Comparison of ENCODE assay signal across 17 cellular contexts in genomic region chr1:180265871-180266270, GRCh38. TPM values are rescaled to one million over a fixed set of nuclear protein-coding genes. Genes with fewer than 3 reads are reported as not detected.
DNase-seq lines count a peak whose midpoint lies in the region; ATAC-seq, FAIRE-seq and TF ChIP-seq lines count a peak whose summit lies in the region.
"Had no signal": no experiment of that assay in that cellular context is flagged by ENCODE, and none has a peak within 500 bp of the region (broad histone marks: within the 10 kb centered on the region; RNA-seq: fewer than 3 reads in every experiment).

No MANE protein-coding gene starts in this region.

- no peak for TF ChIP-seq EP300 in K562 (IDR thresholded peaks at IDR 0.05; ENCODE audit: low read length)

- no peak for ATAC-seq in activated CD8-positive, alpha-beta memory T cell treated with anti-CD3 and anti-CD28 coated beads, Interleukin-2, amount 10 ng/mL, durations not matched to agents 7 days and 5 days
- ATAC-seq in K562 (peak; percentile 6; the same call in 1 of the 3 replicates), HG03565 (IDR thresholded peaks at IDR 0.05; ENCODE audit: unreplicated experiment) (no peak), GM18519 (IDR thresholded peaks at IDR 0.05; ENCODE audit: low FRiP score, unreplicated experiment) (no peak)
- ATAC-seq: GM12878, HCT116 had no signal

- no peak overlapping the region for H3K4me3 Mint-ChIP-seq in activated CD8-positive, alpha-beta memory T cell treated with anti-CD3 and anti-CD28 coated beads, Interleukin-2, amount 10 ng/mL, durations not matched to agents 7 days and 5 days
- H3K4me3 Mint-ChIP-seq: CD4-positive, alpha-beta memory T cell had no signal

- no peak overlapping the region for H3K27ac ChIP-seq in K562 (ENCODE audit: extremely low read depth, low read depth, low read length)
- H3K27ac ChIP-seq: 22Rv1, C4-2B had no signal

- no peak overlapping the region for H2AFZ ChIP-seq in K562 (ENCODE audit: low read depth, low read length)

- no peak for TF ChIP-seq RAD21 in K562 (CRISPR knock-in tag; conservative IDR thresholded peaks at IDR 0.05 in 1 of 2, IDR thresholded peaks at IDR 0.05 in 1 of 2)

- no peaks in the 10 kb centered on the region for H3K79me2 ChIP-seq in K562 (ENCODE audit: control insufficient read depth, insufficient read depth, low read length)

- H3K4me3 ChIP-seq in K562, result no peak overlapping the region
- H3K4me3 ChIP-seq: GM12878 had no signal

- peaks cover 8% of the 10 kb centered on the region for H3K9me1 ChIP-seq in K562 (ENCODE audit: control insufficient read depth, insufficient read depth, low read length)

- no peak overlapping the region for H3K27ac Mint-ChIP-seq in activated CD8-positive, alpha-beta memory T cell treated with anti-CD3 and anti-CD28 coated beads, Interleukin-2, amount 10 ng/mL, durations not matched to agents 7 days and 5 days

- no peak for TF ChIP-seq POLR2A in K562 (conservative IDR thresholded peaks at IDR 0.05)

- peak overlapping the region in 1 of 2 experiments; percentile 11; a peak in 1 of 4 replicates for H3K9ac ChIP-seq in K562 (ENCODE audit: insufficient read depth in 1 of 2, low read depth in 2 of 2, low read length in 2 of 2)

- CTCF ChIA-PET in activated CD8-positive, alpha-beta memory T cell treated with anti-CD3 and anti-CD28 coated beads, Interleukin-2, amount 10 ng/mL, durations not matched to agents 7 days and 5 days (lab: Charles Lee), result no interaction called here
- CTCF ChIA-PET in K562 (lab: Yijun Ruan, JAX; ENCODE audit: low intra/inter-chr PET ratio), result no interaction called here

- 18% methylated on average over 4 of the region's 4 CpGs for WGBS in K562 (ENCODE audit: insufficient coverage, low coverage, missing lambda C conversion rate)

- intact Hi-C loops in K562 (cut with micrococcal nuclease), result no loop called here

- H3K27me3 Mint-ChIP-seq in activated CD8-positive, alpha-beta memory T cell treated with anti-CD3 and anti-CD28 coated beads, Interleukin-2, amount 10 ng/mL, durations not matched to agents 7 days and 5 days, result peaks cover 3% of the 10 kb centered on the region
- H3K27me3 Mint-ChIP-seq: CD4-positive, alpha-beta memory T cell had no signal

- BruUV-seq in K562 (replicated peaks; lab: Mats Ljungman, UMichigan), result no TSS peak

- POLR2A ChIA-PET in K562 (lab: Yijun Ruan, JAX), result interaction anchor here (1.0 to 1.1 kb wide), 2 partner anchors 15 to 21 kb away, joined by 3 to 5 read pairs; no protein-coding TSS in a partner anchor

- in situ Hi-C loops in K562 (cut with MboI), result loop anchor here (25.0 kb wide), 1 partner anchor 896 kb away; no protein-coding TSS in a partner anchor

- peaks cover 14 to 34% of the 10 kb centered on the region in 2 experiments for H3K27me3 ChIP-seq in K562 (ENCODE audit: control insufficient read depth in 2 of 2, insufficient read depth in 2 of 2, low read length in 2 of 2)

- H3K36me3 Mint-ChIP-seq in activated CD8-positive, alpha-beta memory T cell treated with anti-CD3 and anti-CD28 coated beads, Interleukin-2, amount 10 ng/mL, durations not matched to agents 7 days and 5 days, result no peaks in the 10 kb centered on the region
- H3K36me3 Mint-ChIP-seq: CD4-positive, alpha-beta memory T cell had no signal

- H3K4me1 ChIP-seq in K562 (replicated peaks in 1 of 2; ENCODE audit: control insufficient read depth in 2 of 2, insufficient read depth in 2 of 2, low read length in 2 of 2), result peaks cover 5 to 22% of the 10 kb centered on the region in 2 experiments

- no peak for TF ChIP-seq CTCF in K562 (IDR thresholded peaks at IDR 0.05 in 2 of 3, conservative IDR thresholded peaks at IDR 0.05 in 1 of 3; ENCODE audit: insufficient read depth in 2 of 3, low read depth in 1 of 3, low read length in 3 of 3)

- H3K9me3 ChIP-seq in K562 (replicated peaks; ENCODE audit: control insufficient read depth, insufficient read depth, low read depth, low read length), result no peaks in the 10 kb centered on the region

- DNase-seq in activated CD8-positive, alpha-beta memory T cell treated with anti-CD3 and anti-CD28 coated beads, Interleukin-2, amount 50 U/mL, for 48 hours, result peak; percentile 45
- DNase-seq in activated CD8-positive, alpha-beta memory T cell treated with anti-CD3 and anti-CD28 coated beads, Interleukin-2, amount 10 ng/mL, durations not matched to agents 7 days and 5 days, result no peak
- DNase-seq in K562 (ENCODE audit: extremely low read depth in 1 of 4, low spot score in 3 of 4) (no peak), islet precursor cell (peak; percentile 44), ureter (ENCODE audit: low spot score) (peak; percentile 36), mesenteric fat pad (ENCODE audit: low spot score) (no peak)
- DNase-seq: CD4-positive, alpha-beta memory T cell; DMS79 had no signal

- no peak overlapping the region for H3K4me2 ChIP-seq in K562 (ENCODE audit: insufficient read depth, low read length)

- FAIRE-seq in K562 (lab: Jason Lieb, UNC), result no peak
- FAIRE-seq: GM12878, GM18507, H54 had no signal

- H3K36me3 ChIP-seq in K562 (ENCODE audit: control insufficient read depth, insufficient read depth, low read length), result no peaks in the 10 kb centered on the region

- no peaks in the 10 kb centered on the region for H3K9me3 Mint-ChIP-seq in activated CD8-positive, alpha-beta memory T cell treated with anti-CD3 and anti-CD28 coated beads, Interleukin-2, amount 10 ng/mL, durations not matched to agents 7 days and 5 days (ENCODE audit: low read depth)
- H3K9me3 Mint-ChIP-seq: CD4-positive, alpha-beta memory T cell had no signal

- no peaks in the 10 kb centered on the region for H3K4me1 Mint-ChIP-seq in activated CD8-positive, alpha-beta memory T cell treated with anti-CD3 and anti-CD28 coated beads, Interleukin-2, amount 10 ng/mL, durations not matched to agents 7 days and 5 days
- H3K4me1 Mint-ChIP-seq: CD4-positive, alpha-beta memory T cell had no signal

- H4K20me1 ChIP-seq in K562 (replicated peaks; ENCODE audit: control insufficient read depth, insufficient read depth, low read length), result no peaks in the 10 kb centered on the region; the same call in 1 of the 2 replicates

TF ChIP-seq in K562, 482 proteins besides CTCF, POLR2A, EP300 and RAD21:
- TF ChIP-seq MLLT1 (IDR thresholded peaks at IDR 0.05) (no peak), ZNF124 (CRISPR knock-in tag; IDR thresholded peaks at IDR 0.05) (no peak), TAF1 (IDR thresholded peaks at IDR 0.05; ENCODE audit: control insufficient read depth, extremely low read depth, insufficient read depth, low read length, severe bottlenecking) (no peak), SREBF2 (CRISPR knock-in tag; IDR thresholded peaks at IDR 0.05) (no peak)

RNA-seq across cellular contexts. Expression of gene LHX4, which starts 35.8 kb away (rescaled TPM):
- not detected for total RNA-seq in activated CD8-positive, alpha-beta memory T cell treated with anti-CD3 and anti-CD28 coated beads, Interleukin-2, amount 10 ng/mL, durations not matched to agents 7 days and 5 days
- 0.12 TPM in 1 of 2 replicates, not detected in the other for total RNA-seq in K562 (2011; cell fraction: chromatin; rRNA removed; ENCODE audit: low replicate concordance)
- not detected in 2 replicates for total RNA-seq in K562 (2011; cell fraction: nucleolus; rRNA removed)
- 0.15 TPM in 1 of 2 replicates, not detected in the other for total RNA-seq in K562 (2011; cell fraction: nucleoplasm; rRNA removed)
- not detected in 2 replicates for total RNA-seq in K562 (2014; rRNA removed)
- 0.03 and 0.04 TPM in 2 replicates for total RNA-seq in K562 (2014; rRNA removed; fragmentation: Illumina TruSeq; extraction: Trizol)
- not detected in 2 replicates for total RNA-seq in K562 (2015; rRNA removed; fragmentation: Illumina TruSeq; extraction: Trizol)
- not detected in 2 replicates for total RNA-seq in K562 (2021)
- 0.01 and 0.03 TPM in 2 replicates for polyA plus RNA-seq in K562 (2011; rRNA removed)
- 0.01 TPM in 2 replicates for polyA plus RNA-seq in K562 (2011; cell fraction: cytosol; rRNA removed)
- 0.01 and 0.04 TPM in 2 replicates for polyA plus RNA-seq in K562 (2011; cell fraction: nucleus; rRNA removed)
- 1.1 and 1.6 TPM in 2 replicates for polyA plus RNA-seq in K562 (2012)
- not detected in 2 replicates for polyA plus RNA-seq in K562 (2014; fragmentation: Illumina TruSeq; extraction: Trizol)
- polyA plus RNA-seq in K562 (2014; fragmentation: Nextera tagmentation; extraction: Ambion mirVana), result under 1 TPM; 0.10 to 0.11 TPM
- polyA plus RNA-seq in K562 (2014; rRNA removed), result not detected in 2 replicates
- polyA minus RNA-seq in K562 (2011; rRNA and poly(A)+ RNA removed), result not detected in 2 replicates
- not detected in 2 replicates for polyA minus RNA-seq in K562 (2011; cell fraction: cytosol; rRNA and poly(A)+ RNA removed)
- polyA minus RNA-seq in K562 (2011; cell fraction: nucleus; rRNA and poly(A)+ RNA removed), result 0.11 TPM in 1 of 2 replicates, not detected in the other
- total RNA-seq in ureter, result not detected
- total RNA-seq in mesenteric fat pad, result 0.06 TPM
- total RNA-seq: CD4-positive, alpha-beta memory T cell; G401; GM12878 had no signal

Comparison
In these comparisons a context has a peak if more than half of its experiments do, and no peak if none do; other contexts are left out.
1. DNase-seq: peak in activated CD8-positive, alpha-beta memory T cell treated with anti-CD3 and anti-CD28 coated beads, Interleukin-2, amount 50 U/mL, for 48 hours (single experiment), islet precursor cell (single experiment) and ureter (single experiment); none in activated CD8-positive, alpha-beta memory T cell treated with anti-CD3 and anti-CD28 coated beads, Interleukin-2, amount 10 ng/mL, durations not matched to agents 7 days and 5 days (single experiment), K562 (0 of 4) and mesenteric fat pad (single experiment).